In genomic region chr9:469672-470040, GRCh38 we compare ENCODE assay signal across 8 cellular contexts. TPM values are rescaled to one million over a fixed set of nuclear protein-coding genes. Genes with fewer than 3 reads are reported as not detected.
DNase-seq lines count a peak whose midpoint lies in the region; ATAC-seq, FAIRE-seq and TF ChIP-seq lines count a peak whose summit lies in the region.

No MANE protein-coding gene starts in this region.

- FAIRE-seq in keratinocyte (lab: Jason Lieb, UNC): no peak

- H3K4me3 ChIP-seq in MM.1S (ENCODE audit: low read length) (peak overlapping the region; percentile 63), astrocyte of the cerebellum (ENCODE audit: low read depth, low read length) (peak overlapping the region; percentile 46), keratinocyte (ENCODE audit: control insufficient read depth in 2 of 3, extremely low read depth in 1 of 3, insufficient read depth in 2 of 3, low read depth in 1 of 3, low read length in 3 of 3) (peak overlapping the region; percentile 37 to 79 (median 79))

- no peaks in the 10 kb centered on the region for H3K9me2 ChIP-seq in MM.1S (replicated peaks; ENCODE audit: insufficient read depth, low read length)

- H3K27ac Mint-ChIP-seq in stimulated activated naive CD8-positive, alpha-beta T cell treated with anti-CD3 and anti-CD28 coated beads, Interleukin-15, Interleukin-2, amounts not matched to agents 100 ng/mL and 50 ng/mL, for 24 hours: peak overlapping the region; percentile 98

- in situ Hi-C loops in astrocyte of the cerebellum (cut with HindIII; ENCODE audit: low sequenced_read_pairs): no loop called here

- H3K4me2 ChIP-seq in MM.1S (ENCODE audit: low read depth, low read length): peak overlapping the region; percentile 87
- H3K4me2 ChIP-seq in keratinocyte (ENCODE audit: control insufficient read depth, extremely low read depth, insufficient read depth, low read depth, low read length): peak overlapping the region; percentile 93

- no peaks in the 10 kb centered on the region for H3K9me3 Mint-ChIP-seq in stimulated activated naive CD8-positive, alpha-beta T cell treated with anti-CD3 and anti-CD28 coated beads, Interleukin-15, Interleukin-2, amounts not matched to agents 100 ng/mL and 50 ng/mL, for 24 hours

- H3K27me3 ChIP-seq in MM.1S (replicated peaks; ENCODE audit: insufficient read depth, low read length) (no peaks in the 10 kb centered on the region), keratinocyte (ENCODE audit: control insufficient read depth, extremely low read depth, insufficient read depth, low read length) (no peaks in the 10 kb centered on the region)

- peak overlapping the region; percentile 95 for H3K4me3 Mint-ChIP-seq in stimulated activated naive CD8-positive, alpha-beta T cell treated with anti-CD3 and anti-CD28 coated beads, Interleukin-15, Interleukin-2, amounts not matched to agents 100 ng/mL and 50 ng/mL, for 24 hours

- H3K27ac ChIP-seq in MM.1S (ENCODE audit: low read length) (peak overlapping the region; percentile 67; the same call in 1 of the 2 replicates), keratinocyte (ENCODE audit: control insufficient read depth, insufficient read depth, low read length) (peak overlapping the region; percentile 52)

- H3K79me2 ChIP-seq in MM.1S (ENCODE audit: low read length): 0 out of 2 replicates have a peak, but pooled peaks cover 7% of the 10 kb centered on the region
- H3K79me2 ChIP-seq in keratinocyte (ENCODE audit: control insufficient read depth, insufficient read depth, low read length): no peaks in the 10 kb centered on the region

- dilution Hi-C loops in keratinocyte (cut with MboI; ENCODE audit: extremely low pct_ligation_motif_present, low sequenced_read_pairs): no loop called here

- H3K9me3 ChIP-seq in MM.1S (replicated peaks; ENCODE audit: insufficient read depth, low read length): no peaks in the 10 kb centered on the region
- H3K9me3 ChIP-seq in keratinocyte (ENCODE audit: control insufficient read depth, low read depth, low read length): no peaks in the 10 kb centered on the region

- TF ChIP-seq CTCF in MM.1S (IDR thresholded peaks at IDR 0.05; ENCODE audit: low read length) (no peak), astrocyte of the cerebellum (IDR thresholded peaks at IDR 0.05; ENCODE audit: low read depth, low read length, missing control alignments) (no peak), keratinocyte (optimal IDR thresholded peaks at IDR 0.05 in 1 of 3, IDR thresholded peaks at IDR 0.05 in 1 of 3, conservative IDR thresholded peaks at IDR 0.05 in 1 of 3; ENCODE audit: extremely low read depth in 1 of 3, insufficient read depth in 2 of 3, low read length in 3 of 3) (no peak)

- peak in 2 of 3 experiments; percentile 78 to 90 for DNase-seq in NCI-H1417 (lab: John Stamatoyannopoulos, UW)
- no peak for DNase-seq in NCI-H1417 treated with DMSO at 0.1 percent for 48 hours (lab: John Stamatoyannopoulos, UW)
- peak; percentile 40 for DNase-seq in MM.1S
- no peak for DNase-seq in astrocyte of the cerebellum (ENCODE audit: low read depth)
- DNase-seq in keratinocyte (ENCODE audit: low read depth, low spot score): no peak
- DNase-seq in GM03348 (ENCODE audit: low spot score): no peak

- H3K4me1 Mint-ChIP-seq in stimulated activated naive CD8-positive, alpha-beta T cell treated with anti-CD3 and anti-CD28 coated beads, Interleukin-15, Interleukin-2, amounts not matched to agents 100 ng/mL and 50 ng/mL, for 24 hours (ENCODE audit: low read depth): peaks cover 34% of the 10 kb centered on the region

- no peaks in the 10 kb centered on the region for H3K9me1 ChIP-seq in keratinocyte (ENCODE audit: control insufficient read depth, extremely low read depth, insufficient read depth, low read length)

- H3K9ac ChIP-seq in MM.1S (ENCODE audit: low read length) (peak overlapping the region; percentile 64), keratinocyte (ENCODE audit: control insufficient read depth, extremely low read depth, insufficient read depth, low read length) (peak overlapping the region; percentile 76)

- H3K36me3 Mint-ChIP-seq in stimulated activated naive CD8-positive, alpha-beta T cell treated with anti-CD3 and anti-CD28 coated beads, Interleukin-15, Interleukin-2, amounts not matched to agents 100 ng/mL and 50 ng/mL, for 24 hours (ENCODE audit: low read depth): peaks cover 24% of the 10 kb centered on the region

- H3K27me3 Mint-ChIP-seq in stimulated activated naive CD8-positive, alpha-beta T cell treated with anti-CD3 and anti-CD28 coated beads, Interleukin-15, Interleukin-2, amounts not matched to agents 100 ng/mL and 50 ng/mL, for 24 hours: no peaks in the 10 kb centered on the region

- H4K20me1 ChIP-seq in MM.1S (ENCODE audit: insufficient read depth, low read length) (no peaks in the 10 kb centered on the region), keratinocyte (ENCODE audit: control insufficient read depth, extremely low read depth, insufficient read depth, low read length) (no peaks in the 10 kb centered on the region)

- H3K36me3 ChIP-seq in MM.1S (replicated peaks; ENCODE audit: insufficient read depth, low read length) (no peaks in the 10 kb centered on the region), keratinocyte (ENCODE audit: control insufficient read depth in 2 of 2, extremely low read depth in 1 of 2, insufficient read depth in 2 of 2, low read length in 2 of 2) (no peaks in the 10 kb centered on the region)

- peaks cover 15% of the 10 kb centered on the region; the same call in 1 of the 2 replicates for H3F3A ChIP-seq in MM.1S (ENCODE audit: insufficient read depth, low read length)

- H2AFZ ChIP-seq in MM.1S (ENCODE audit: low read length): peak overlapping the region; percentile 86
- H2AFZ ChIP-seq in keratinocyte (ENCODE audit: control insufficient read depth, low read length): peak overlapping the region; percentile 83

- peak; percentile 27 for ATAC-seq in GM21737 (IDR thresholded peaks at IDR 0.05; ENCODE audit: unreplicated experiment)

- H3K4me1 ChIP-seq in MM.1S (ENCODE audit: low read length): peaks cover 11% of the 10 kb centered on the region
- H3K4me1 ChIP-seq in keratinocyte (ENCODE audit: control insufficient read depth, extremely low read depth, insufficient read depth, low read length): peaks cover 21% of the 10 kb centered on the region

RNA-seq across cellular contexts. Expression of gene KANK1, which starts 34.8 kb away (rescaled TPM):
- polyA plus RNA-seq in keratinocyte: 89.6 to 114 TPM (median 91.1 TPM) in 3 replicates
- 49.9 TPM for polyA plus RNA-seq in keratinocyte (2011; ENCODE audit: low read depth)
- 52.4 and 67.0 TPM in 2 replicates for polyA plus RNA-seq in keratinocyte (2011; cell fraction: cytosol; rRNA removed)
- polyA plus RNA-seq in keratinocyte (2011; cell fraction: nucleus; rRNA removed): 196 and 207 TPM in 2 replicates
- polyA plus RNA-seq in keratinocyte (2012; ENCODE audit: low replicate concordance): 54.4 and 62.2 TPM in 2 replicates
- 103 to 196 TPM (median 173 TPM) in 3 replicates for polyA minus RNA-seq in keratinocyte
- 91.5 TPM for polyA minus RNA-seq in keratinocyte (2011; cell fraction: cytosol; rRNA and poly(A)+ RNA removed)
- 138 and 206 TPM in 2 replicates for polyA minus RNA-seq in keratinocyte (2011; cell fraction: nucleus; rRNA and poly(A)+ RNA removed)

Comparison
In these comparisons a context has a peak if more than half of its experiments do, and no peak if none do; other contexts are left out.
1. DNase-seq: peak in NCI-H1417 (2 of 3) and MM.1S (single experiment); none in NCI-H1417 treated with DMSO at 0.1 percent for 48 hours (single experiment), astrocyte of the cerebellum (single experiment), keratinocyte (single experiment) and GM03348 (single experiment).
2. Peak in every context shown above with its lines, with median percentiles within 50 percentile points of each other: H3K4me3 ChIP-seq.